22 cellular contexts compared by ENCODE assay signal in the genomic region with DNA sequence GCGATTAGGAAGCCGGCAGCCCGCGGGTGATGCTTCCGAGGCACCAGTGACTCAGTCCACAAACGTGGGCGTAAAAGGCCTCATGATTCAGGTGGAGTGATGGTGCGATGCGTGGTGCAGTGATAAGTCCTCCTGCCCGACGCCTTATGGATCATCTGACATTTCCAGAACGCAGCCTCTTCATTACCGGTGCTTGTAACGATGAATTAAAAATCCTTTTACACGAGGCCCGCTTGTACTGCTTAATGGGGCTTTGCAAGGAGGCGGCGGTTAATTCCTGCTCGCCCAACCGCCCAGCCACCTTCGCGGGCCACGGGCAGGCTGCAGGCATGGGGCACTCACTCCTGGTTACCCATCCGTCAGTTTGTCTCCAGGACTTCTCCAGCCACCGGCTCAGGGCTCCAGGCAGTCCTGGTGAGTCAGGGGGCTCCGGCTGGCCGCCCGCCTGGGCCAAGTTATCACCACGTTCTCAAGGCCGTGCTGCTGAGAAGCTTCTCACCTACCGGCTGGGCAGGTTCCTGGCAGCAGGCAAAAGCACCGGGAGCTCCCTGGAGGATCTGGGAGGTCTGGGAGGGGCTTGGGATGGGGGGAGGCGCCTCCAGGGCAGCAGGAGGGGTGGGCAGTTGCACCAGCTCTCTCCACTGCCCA.
A peak's percentile ranks its signal among the peaks of the same experiment; 100 is the strongest.
DNase-seq lines count a peak whose midpoint lies in the region; ATAC-seq, FAIRE-seq and TF ChIP-seq lines count a peak whose summit lies in the region.
"Had no signal": no experiment of that assay in that cellular context is flagged by ENCODE, and none has a peak within 500 bp of the region (broad histone marks: within the 10 kb centered on the region; RNA-seq: fewer than 3 reads in every experiment).

No MANE protein-coding gene starts in this region.

- peaks cover 3% of the 10 kb centered on the region for H3K79me2 ChIP-seq in astrocyte (ENCODE audit: insufficient read depth, low read length)

- H3K36me3 ChIP-seq in GM06990 (ENCODE audit: control insufficient read depth, insufficient read depth, low read length) (peaks cover 61% of the 10 kb centered on the region), astrocyte (ENCODE audit: insufficient read depth, low read length) (no peaks in the 10 kb centered on the region), heart left ventricle (peaks cover 0 to 83% (median 68%) of the 10 kb centered on the region in 9 donors), psoas muscle (ENCODE audit: insufficient read depth in 1 of 2, low read depth in 1 of 2) (peaks cover 2 to 75% of the 10 kb centered on the region in 2 donors)

- no peaks in the 10 kb centered on the region for H3K27me3 Mint-ChIP-seq in astrocyte (ENCODE audit: low read depth, unreplicated experiment)

- WGBS in heart left ventricle, 4 donors: 79 to 86% (median 80%) methylated on average over 23 to 33 of the region's 33 CpGs
- 89 to 93% (median 91%) methylated on average over 33 of the region's 33 CpGs for WGBS in psoas muscle, 3 donors

- H3K9me3 ChIP-seq in astrocyte (ENCODE audit: insufficient read depth, low read depth, low read length) (no peaks in the 10 kb centered on the region), heart left ventricle (no peaks in the 10 kb centered on the region), psoas muscle (no peaks in the 10 kb centered on the region)
- H3K9me3 ChIP-seq: left lung, thoracic aorta had no signal

- H2AFZ ChIP-seq in astrocyte (ENCODE audit: low read depth, low read length): no peak overlapping the region

- no peak for TF ChIP-seq CTCF in GM06990 (IDR thresholded peaks at IDR 0.05; ENCODE audit: insufficient read depth, low read length, poor library complexity, severe bottlenecking)
- no peak for TF ChIP-seq CTCF in astrocyte (IDR thresholded peaks at IDR 0.05; ENCODE audit: insufficient read depth, low read depth, low read length)
- no peak for TF ChIP-seq CTCF in heart left ventricle (IDR thresholded peaks at IDR 0.05)
- TF ChIP-seq CTCF in psoas muscle (IDR thresholded peaks at IDR 0.05): no peak

- H3K4me3 Mint-ChIP-seq in astrocyte (ENCODE audit: unreplicated experiment): no peak overlapping the region

- no peak for TF ChIP-seq POLR2A in heart left ventricle (IDR thresholded peaks at IDR 0.05)

- peaks cover 10% of the 10 kb centered on the region for H4K20me1 ChIP-seq in astrocyte (ENCODE audit: insufficient read depth, low read length)

- DNase-seq in GM06990 (ENCODE audit: extremely low read depth, insufficient read length): peak; percentile 8
- DNase-seq in astrocyte (ENCODE audit: low read depth): peak; percentile 90
- DNase-seq in heart left ventricle: peak in 3 of 5 donors; percentile 15 to 65 (median 16)
- DNase-seq in psoas muscle: peak; percentile 8 to 50
- no peak for DNase-seq in NCI-H82 (lab: John Stamatoyannopoulos, UW)
- no peak for DNase-seq in HCEC 1CT
- DNase-seq in central memory CD4-positive, alpha-beta T cell: no peak
- DNase-seq: activated CD4-positive, alpha-beta T cell treated with anti-CD3 and anti-CD28 coated beads for 4 hours; AML-193; foreskin fibroblast; GF-D8; GOT3; NCI-H1092 treated with DMSO at 0.1 percent for 48 hours; NCI-H526 treated with DMSO at 0.1 percent for 48 hours; OCI-M1; stimulated activated CD4-positive, alpha-beta T cell treated with anti-CD3 and anti-CD28 coated beads, Interleukin-4, amount 100 ng/mL, for 4 hours; stimulated activated CD8-positive, alpha-beta memory T cell treated with anti-CD3 and anti-CD28 coated beads, Interleukin-4, amount 100 ng/mL, for 48 hours; T1000 had no signal

- H3K27ac ChIP-seq in astrocyte (ENCODE audit: low read depth, low read length) (peak overlapping the region; percentile 47), heart left ventricle (peak overlapping the region in 3 of 12 donors; percentile 31 to 50 (median 38)), psoas muscle (no peak overlapping the region)
- H3K27ac ChIP-seq: left lung, thoracic aorta had no signal

- no peak overlapping the region for H3K9ac ChIP-seq in astrocyte (ENCODE audit: low read length)

- no peak overlapping the region for H3K4me3 ChIP-seq in GM06990 (replicated peaks; ENCODE audit: low read depth, low read length)
- no peak overlapping the region for H3K4me3 ChIP-seq in astrocyte (ENCODE audit: insufficient read depth, low read depth, low read length)
- no peak overlapping the region for H3K4me3 ChIP-seq in heart left ventricle
- no peak overlapping the region for H3K4me3 ChIP-seq in psoas muscle
- H3K4me3 ChIP-seq: left lung, skin epidermis, thoracic aorta had no signal

- no peaks in the 10 kb centered on the region for H3K9me3 Mint-ChIP-seq in astrocyte (ENCODE audit: unreplicated experiment)
- H3K9me3 Mint-ChIP-seq: activated naive CD4-positive, alpha-beta T cell treated with anti-CD3 and anti-CD28 coated beads, Interleukin-2, amount 50 U/mL, for 72 hours had no signal

- H3K4me1 ChIP-seq in astrocyte (ENCODE audit: insufficient read depth, low read length): peaks cover 36% of the 10 kb centered on the region
- H3K4me1 ChIP-seq in heart left ventricle: peaks cover 0 to 33% (median 9%) of the 10 kb centered on the region in 12 donors
- no peaks in the 10 kb centered on the region for H3K4me1 ChIP-seq in psoas muscle

- intact Hi-C loops in heart left ventricle (cut with DNase I) (loop anchor here in 2 of 10 donors (5.0 kb wide), 1 partner anchor 89 kb away; no protein-coding TSS in a partner anchor), psoas muscle (cut with DNase I) (no loop called here)

- peaks cover 11% of the 10 kb centered on the region for H3K36me3 Mint-ChIP-seq in astrocyte (ENCODE audit: low read depth, unreplicated experiment)

- no peak overlapping the region for H3K27ac Mint-ChIP-seq in astrocyte (ENCODE audit: unreplicated experiment)
- H3K27ac Mint-ChIP-seq: activated naive CD4-positive, alpha-beta T cell treated with anti-CD3 and anti-CD28 coated beads, Interleukin-2, amount 50 U/mL, for 72 hours had no signal

- H3K4me2 ChIP-seq in astrocyte (ENCODE audit: low read length): peak overlapping the region; percentile 63

- H3K27me3 ChIP-seq in GM06990 (replicated peaks; ENCODE audit: control insufficient read depth, insufficient read depth, low read length): no peaks in the 10 kb centered on the region
- H3K27me3 ChIP-seq in astrocyte (ENCODE audit: insufficient read depth, low read length): no peaks in the 10 kb centered on the region
- H3K27me3 ChIP-seq in heart left ventricle: no peaks in the 10 kb centered on the region
- H3K27me3 ChIP-seq in psoas muscle (ENCODE audit: insufficient read depth in 3 of 3, low read length in 2 of 3): no peaks in the 10 kb centered on the region
- H3K27me3 ChIP-seq: left lung had no signal

- H3K4me1 Mint-ChIP-seq in astrocyte (ENCODE audit: low read depth, unreplicated experiment): no peaks in the 10 kb centered on the region

- FAIRE-seq in astrocyte (lab: Jason Lieb, UNC): no peak

- ATAC-seq in heart left ventricle (no peak), psoas muscle (no peak)
- ATAC-seq: activated naive CD4-positive, alpha-beta T cell treated with anti-CD3 and anti-CD28 coated beads, Interleukin-2, amount 50 U/mL, for 72 hours; left lung had no signal

Comparison
In these comparisons a context has a peak if more than half of its experiments do, and no peak if none do; other contexts are left out.
1. DNase-seq: peak in GM06990 (single experiment), astrocyte (single experiment), heart left ventricle (3 of 5) and psoas muscle (2 of 2); none in NCI-H82 (single experiment), HCEC 1CT (single experiment) and central memory CD4-positive, alpha-beta T cell (single experiment).